18 cellular contexts compared by ENCODE assay signal in the genomic region with DNA sequence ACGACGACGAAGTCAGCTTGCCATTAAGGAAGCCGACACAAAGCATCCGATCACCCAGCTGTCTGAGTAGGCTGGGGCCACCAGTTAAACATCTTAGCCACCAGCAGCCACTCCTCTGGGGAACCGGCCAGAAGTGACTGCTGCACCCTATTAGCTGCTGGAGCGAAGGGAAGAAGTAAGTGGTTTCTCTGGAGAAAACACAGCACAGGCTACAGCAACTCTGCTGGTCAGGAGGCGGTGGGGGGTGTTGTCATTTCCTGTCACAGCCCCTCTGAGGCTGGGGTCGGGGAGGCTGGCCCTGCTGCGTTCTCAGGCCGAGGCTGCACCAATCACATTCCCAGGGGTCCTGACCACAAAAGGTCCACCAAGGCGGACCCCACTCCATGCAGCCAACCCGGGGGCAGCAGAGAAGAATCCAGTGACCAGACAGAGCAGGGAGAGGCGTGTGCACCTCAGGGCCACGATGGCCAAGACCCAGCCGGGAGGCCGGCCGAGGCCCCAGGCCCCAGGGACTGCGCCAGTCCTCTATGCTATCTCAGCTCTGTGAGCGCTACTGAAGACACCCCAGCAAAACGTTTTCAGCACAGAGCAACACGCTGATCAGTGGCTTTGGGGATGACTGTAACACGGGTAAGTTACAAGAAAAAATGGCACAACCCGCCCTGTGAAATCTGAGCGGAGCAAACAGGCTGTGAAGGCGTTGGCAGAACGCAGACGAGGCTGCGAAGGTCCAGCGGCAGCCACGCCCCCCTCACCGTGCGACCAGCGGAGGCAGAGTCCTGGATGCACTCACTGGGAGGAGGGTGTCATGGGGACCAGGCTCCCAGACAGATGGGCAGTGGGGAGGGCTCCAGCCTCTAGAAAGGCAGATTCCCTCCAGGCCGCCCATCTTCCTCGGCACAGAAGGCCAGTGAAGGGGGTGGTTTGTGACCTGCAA. TPM values are rescaled to one million over a fixed set of nuclear protein-coding genes. Genes with fewer than 3 reads are reported as not detected.
DNase-seq lines count a peak whose midpoint lies in the region; ATAC-seq and TF ChIP-seq lines count a peak whose summit lies in the region.
"Had no signal": no experiment of that assay in that cellular context is flagged by ENCODE, and none has a peak within 500 bp of the region (broad histone marks: within the 10 kb centered on the region; RNA-seq: fewer than 3 reads in every experiment).

No MANE protein-coding gene starts in this region.

- H3K27me3 Mint-ChIP-seq in endothelial cell (ENCODE audit: unreplicated experiment) = peaks cover 9% of the 10 kb centered on the region
- peaks cover 17% of the 10 kb centered on the region for H3K27me3 Mint-ChIP-seq in neural progenitor cell (ENCODE audit: insufficient read depth, low read depth)
- H3K27me3 Mint-ChIP-seq: activated naive CD8-positive, alpha-beta T cell treated with anti-CD3 and anti-CD28 coated beads for 36 hours had no signal

- WGBS in right cardiac atrium = 44% methylated on average over 36 of the region's 36 CpGs

- H3K4me1 ChIP-seq in right cardiac atrium (ENCODE audit: control insufficient read depth, insufficient read depth, low read length) (no peaks in the 10 kb centered on the region), left ventricle myocardium inferior (peaks cover 4% of the 10 kb centered on the region), neural progenitor cell (peaks cover 10% of the 10 kb centered on the region)
- H3K4me1 ChIP-seq: esophagus squamous epithelium had no signal

- peaks cover 7% of the 10 kb centered on the region for H3K4me1 Mint-ChIP-seq in endothelial cell (ENCODE audit: unreplicated experiment)
- H3K4me1 Mint-ChIP-seq in neural progenitor cell = peaks cover 21% of the 10 kb centered on the region
- H3K4me1 Mint-ChIP-seq: activated naive CD8-positive, alpha-beta T cell treated with anti-CD3 and anti-CD28 coated beads for 36 hours had no signal

- H3K9me3 ChIP-seq in right cardiac atrium (ENCODE audit: control insufficient read depth, low read length) (no peaks in the 10 kb centered on the region), left ventricle myocardium inferior (replicated peaks) (peaks cover 4% of the 10 kb centered on the region), neural progenitor cell (ENCODE audit: low read depth) (no peaks in the 10 kb centered on the region)
- H3K9me3 ChIP-seq: esophagus squamous epithelium, neutrophil had no signal

- intact Hi-C loops in right cardiac atrium (cut with DNase I) (no loop called here), left ventricle myocardium inferior (cut with micrococcal nuclease) (no loop called here)

- H3K4me2 ChIP-seq in neural progenitor cell = no peak overlapping the region

- H3K27ac Mint-ChIP-seq in endothelial cell (ENCODE audit: unreplicated experiment) = peak overlapping the region; percentile 75
- H3K27ac Mint-ChIP-seq in neural progenitor cell = peak overlapping the region; percentile 59
- H3K27ac Mint-ChIP-seq: activated naive CD8-positive, alpha-beta T cell treated with anti-CD3 and anti-CD28 coated beads for 36 hours; activated T-helper 2 cell treated with anti-CD3 and anti-CD28 coated beads, Interferon-gamma antibody, Interleukin-2, Interleukin-4, amounts not matched to agents 10 μg/mL and 5 μg/mL and 100 μg/mL, durations not matched to agents 14 hours and 24 hours and 36 hours; effector memory CD8-positive, alpha-beta T cell had no signal

- H3K9me3 Mint-ChIP-seq in endothelial cell (ENCODE audit: unreplicated experiment) (no peaks in the 10 kb centered on the region), neural progenitor cell (peaks cover 7% of the 10 kb centered on the region)
- H3K9me3 Mint-ChIP-seq: activated naive CD8-positive, alpha-beta T cell treated with anti-CD3 and anti-CD28 coated beads for 36 hours; activated T-helper 2 cell treated with anti-CD3 and anti-CD28 coated beads, Interferon-gamma antibody, Interleukin-2, Interleukin-4, amounts not matched to agents 10 μg/mL and 5 μg/mL and 100 μg/mL, durations not matched to agents 14 hours and 24 hours and 36 hours; effector memory CD8-positive, alpha-beta T cell had no signal

- H3K4me3 ChIP-seq in right cardiac atrium (ENCODE audit: low read length) = no peak overlapping the region
- H3K4me3 ChIP-seq in left ventricle myocardium inferior = no peak overlapping the region
- no peak overlapping the region for H3K4me3 ChIP-seq in neural progenitor cell
- H3K4me3 ChIP-seq: esophagus squamous epithelium had no signal

- H3K36me3 Mint-ChIP-seq in endothelial cell (ENCODE audit: low read depth, unreplicated experiment) = peaks cover 4% of the 10 kb centered on the region
- no peaks in the 10 kb centered on the region for H3K36me3 Mint-ChIP-seq in neural progenitor cell

- ATAC-seq in right cardiac atrium (no peak), GM21515 (IDR thresholded peaks at IDR 0.05; ENCODE audit: unreplicated experiment) (no peak), GM18873 (IDR thresholded peaks at IDR 0.05; ENCODE audit: low FRiP score, unreplicated experiment) (no peak), HG03469 (IDR thresholded peaks at IDR 0.05; ENCODE audit: unreplicated experiment) (no peak), HG02763 (IDR thresholded peaks at IDR 0.05; ENCODE audit: unreplicated experiment) (no peak)
- ATAC-seq: effector memory CD8-positive, alpha-beta T cell; HCT116; left cardiac atrium had no signal

- H4K20me1 ChIP-seq in neural progenitor cell (ENCODE audit: low read depth) = peaks cover 7% of the 10 kb centered on the region

- no peak overlapping the region for H3K4me3 Mint-ChIP-seq in endothelial cell (ENCODE audit: unreplicated experiment)
- H3K4me3 Mint-ChIP-seq in neural progenitor cell = no peak overlapping the region
- H3K4me3 Mint-ChIP-seq: activated naive CD8-positive, alpha-beta T cell treated with anti-CD3 and anti-CD28 coated beads for 36 hours; effector memory CD8-positive, alpha-beta T cell had no signal

- H2AFZ ChIP-seq in neural progenitor cell (replicated peaks) = no peak overlapping the region

- H3K27me3 ChIP-seq in right cardiac atrium (ENCODE audit: control insufficient read depth, insufficient read depth) (no peaks in the 10 kb centered on the region), left ventricle myocardium inferior (ENCODE audit: low read depth) (peaks cover 26% of the 10 kb centered on the region), neural progenitor cell (peaks cover 6% of the 10 kb centered on the region)

- no peaks in the 10 kb centered on the region for H3K36me3 ChIP-seq in left ventricle myocardium inferior
- no peaks in the 10 kb centered on the region for H3K36me3 ChIP-seq in neural progenitor cell
- H3K36me3 ChIP-seq: esophagus squamous epithelium, neutrophil had no signal

- H3K27ac ChIP-seq in right cardiac atrium (ENCODE audit: low read length) (no peak overlapping the region), left ventricle myocardium inferior (replicated peaks) (no peak overlapping the region), neural progenitor cell (no peak overlapping the region)
- H3K27ac ChIP-seq: esophagus squamous epithelium, neutrophil had no signal

- peak in 2 of 3 donors; percentile 7 to 18 for DNase-seq in right cardiac atrium
- no peak for DNase-seq in left ventricle myocardium inferior
- no peak for DNase-seq in endothelial cell (ENCODE audit: low spot score)
- peak; percentile 36 for DNase-seq in neural progenitor cell (ENCODE audit: low spot score)
- DNase-seq: activated CD4-positive, alpha-beta T cell treated with anti-CD3 and anti-CD28 coated beads, Interleukin-2, amount 50 U/mL, for 1 hour; activated CD8-positive, alpha-beta memory T cell treated with anti-CD3 and anti-CD28 coated beads, Interleukin-2, amount 50 U/mL, for 4 hours; activated naive CD8-positive, alpha-beta T cell treated with anti-CD3 and anti-CD28 coated beads for 36 hours; effector memory CD8-positive, alpha-beta T cell; esophagus squamous epithelium; left cardiac atrium; NCI-H526 treated with DMSO at 0.1 percent for 48 hours had no signal

- TF ChIP-seq CTCF in left ventricle myocardium inferior (IDR thresholded peaks at IDR 0.05; ENCODE audit: borderline replicate concordance) (no peak), endothelial cell (IDR thresholded peaks at IDR 0.05; ENCODE audit: unreplicated experiment) (no peak), neural progenitor cell (IDR thresholded peaks at IDR 0.05) (no peak)

- no peaks in the 10 kb centered on the region for H3K79me2 ChIP-seq in neural progenitor cell (ENCODE audit: low read depth)

- peaks cover 4% of the 10 kb centered on the region for H3F3A ChIP-seq in neural progenitor cell (ENCODE audit: low read depth)

- H3K9ac ChIP-seq in neural progenitor cell = no peak overlapping the region

RNA-seq across cellular contexts. Expression of a gene that starts 24.8 kb away (rescaled TPM):
- total RNA-seq in right cardiac atrium (1 to 10 TPM; 5.7 to 7.3 (median 6.7) TPM), left ventricle myocardium inferior (4.4 TPM), endothelial cell (ENCODE audit: unreplicated experiment) (12.6 TPM), neural progenitor cell (ENCODE audit: low replicate concordance) (2.5 and 13.5 TPM in 2 replicates)
- 6.9 TPM for polyA plus RNA-seq in right cardiac atrium

RNA-seq across cellular contexts. Expression of a gene that starts 49.1 kb away (rescaled TPM):
- 1 to 10 TPM; 3.7 to 9.3 (median 6.8) TPM for total RNA-seq in right cardiac atrium
- polyA plus RNA-seq in right cardiac atrium = 5.4 TPM
- total RNA-seq in left ventricle myocardium inferior = 3.8 TPM
- 11.1 TPM for total RNA-seq in endothelial cell (ENCODE audit: unreplicated experiment)
- 8.0 and 16.9 TPM in 2 replicates for total RNA-seq in neural progenitor cell (ENCODE audit: low replicate concordance)

Comparison
In these comparisons a context has a peak if more than half of its experiments do, and no peak if none do; other contexts are left out.
1. DNase-seq: peak in right cardiac atrium (2 of 3) and neural progenitor cell (single experiment); none in left ventricle myocardium inferior (single experiment) and endothelial cell (single experiment).